Comparison of ENCODE assay signal across 11 cellular contexts in genomic region chr19:6076675-6077463, GRCh38. TPM values are rescaled to one million over a fixed set of nuclear protein-coding genes. Genes with fewer than 3 reads are reported as not detected.
DNase-seq lines count a peak whose midpoint lies in the region; ATAC-seq and TF ChIP-seq lines count a peak whose summit lies in the region.
"Had no signal": no experiment of that assay in that cellular context is flagged by ENCODE, and none has a peak within 500 bp of the region (broad histone marks: within the 10 kb centered on the region; RNA-seq: fewer than 3 reads in every experiment).

No MANE protein-coding gene starts in this region.

- WGBS in transverse colon (ENCODE audit: low coverage in 1 of 2), 2 donors, result 48 to 69% methylated on average over 7 to 13 of the region's 13 CpGs

- no peaks in the 10 kb centered on the region for H3K9me3 ChIP-seq in MG63
- no peaks in the 10 kb centered on the region for H3K9me3 ChIP-seq in left lung
- no peaks in the 10 kb centered on the region for H3K9me3 ChIP-seq in transverse colon

- 0 out of 2 replicates have a peak, but pooled peaks cover 2% of the 10 kb centered on the region for H3K36me3 ChIP-seq in MG63
- H3K36me3 ChIP-seq in left lung, result no peaks in the 10 kb centered on the region
- no peaks in the 10 kb centered on the region for H3K36me3 ChIP-seq in transverse colon

- intact Hi-C loops in left lung (cut with DNase I) (no loop called here), transverse colon (cut with DNase I; ENCODE audit: low total_unique reads) (no loop called here)

- TF ChIP-seq EP300 in transverse colon (IDR thresholded peaks at IDR 0.05; ENCODE audit: low read depth), result no peak

- in situ Hi-C loops in astrocyte of the cerebellum (cut with HindIII; ENCODE audit: low sequenced_read_pairs), result no loop called here
- in situ Hi-C loops in transverse colon (cut with MboI; ENCODE audit: low pct_ligation_motif_present in 1 of 4, low pct_unique_long_range_greater_than_20kb in 1 of 4, low sequenced_read_pairs in 3 of 4), result no loop called here

- H3K27ac ChIP-seq in left lung (peak overlapping the region; percentile 74 to 78), transverse colon (peak overlapping the region; percentile 69 to 76 (median 76))

- H3K4me1 ChIP-seq in left lung (peaks cover 12 to 15% of the 10 kb centered on the region in 2 donors), transverse colon (peaks cover 0 to 11% (median 3%) of the 10 kb centered on the region in 4 donors)

- no peak for TF ChIP-seq CTCF in astrocyte of the cerebellum (IDR thresholded peaks at IDR 0.05; ENCODE audit: low read depth, low read length, missing control alignments)
- no peak for TF ChIP-seq CTCF in left lung (IDR thresholded peaks at IDR 0.05)
- TF ChIP-seq CTCF in transverse colon (IDR thresholded peaks at IDR 0.05), result no peak

- H3K27me3 ChIP-seq in MG63 (no peaks in the 10 kb centered on the region), left lung (no peaks in the 10 kb centered on the region), transverse colon (no peaks in the 10 kb centered on the region)

- DNase-seq in MG63 (peak; percentile 86), astrocyte of the cerebellum (ENCODE audit: low read depth) (peak; percentile 91), left lung (no peak), transverse colon (no peak), GM19240 (ENCODE audit: insufficient read length, low spot score) (no peak)
- DNase-seq: activated CD4-positive, alpha-beta T cell treated with anti-CD3 and anti-CD28 coated beads for 1 hour; NCI-H187 treated with DMSO at 0.1 percent for 48 hours had no signal

- no peak for TF ChIP-seq POLR2A in transverse colon (IDR thresholded peaks at IDR 0.05)

- H3K4me3 ChIP-seq in MG63, result peak overlapping the region; percentile 18
- H3K4me3 ChIP-seq in astrocyte of the cerebellum (ENCODE audit: low read depth, low read length), result peak overlapping the region; percentile 13
- H3K4me3 ChIP-seq in left lung, result no peak overlapping the region
- H3K4me3 ChIP-seq in transverse colon, result no peak overlapping the region

- ATAC-seq in left lung, result peak; percentile 79
- no peak for ATAC-seq in HG03025 (IDR thresholded peaks at IDR 0.05; ENCODE audit: low FRiP score, unreplicated experiment)
- ATAC-seq in HG03135 (IDR thresholded peaks at IDR 0.05; ENCODE audit: unreplicated experiment), result no peak
- ATAC-seq: stimulated activated memory B cell treated with anti-CD40 and anti-IgM and Interleukin-4, amounts not matched to agents 10 μg/mL and 1 μg/mL and 100 μg/mL, for 72 hours had no signal

RNA-seq across cellular contexts. Expression of gene RFX2, which starts 33.4 kb away (rescaled TPM):
- total RNA-seq in MG63 (2014; rRNA removed; shearing (Covaris generic); ENCODE audit: low replicate concordance), result 3.8 and 11.8 TPM in 2 replicates
- total RNA-seq in left lung (10 to 100 TPM; 17.0 to 18.8 TPM), transverse colon (10 to 100 TPM in 2 of 4 donors, 1 to 10 TPM in 2; 6.1 to 57.5 (median 11.8) TPM)

RNA-seq across cellular contexts. Expression of gene ACSBG2, which starts 58.6 kb away (rescaled TPM):
- not detected in 2 replicates for total RNA-seq in MG63 (2014; rRNA removed; shearing (Covaris generic); ENCODE audit: low replicate concordance)
- total RNA-seq in left lung (not detected), transverse colon (not detected)
- total RNA-seq: neural crest cell had no signal

Comparison
In these comparisons a context has a peak if more than half of its experiments do, and no peak if none do; other contexts are left out.
1. DNase-seq: peak in MG63 (single experiment) and astrocyte of the cerebellum (single experiment); none in left lung (0 of 2), transverse colon (single experiment) and GM19240 (single experiment).
2. H3K4me3 ChIP-seq: peak in MG63 (single experiment) and astrocyte of the cerebellum (single experiment); none in left lung (0 of 2) and transverse colon (0 of 4).